In the genomic region with DNA sequence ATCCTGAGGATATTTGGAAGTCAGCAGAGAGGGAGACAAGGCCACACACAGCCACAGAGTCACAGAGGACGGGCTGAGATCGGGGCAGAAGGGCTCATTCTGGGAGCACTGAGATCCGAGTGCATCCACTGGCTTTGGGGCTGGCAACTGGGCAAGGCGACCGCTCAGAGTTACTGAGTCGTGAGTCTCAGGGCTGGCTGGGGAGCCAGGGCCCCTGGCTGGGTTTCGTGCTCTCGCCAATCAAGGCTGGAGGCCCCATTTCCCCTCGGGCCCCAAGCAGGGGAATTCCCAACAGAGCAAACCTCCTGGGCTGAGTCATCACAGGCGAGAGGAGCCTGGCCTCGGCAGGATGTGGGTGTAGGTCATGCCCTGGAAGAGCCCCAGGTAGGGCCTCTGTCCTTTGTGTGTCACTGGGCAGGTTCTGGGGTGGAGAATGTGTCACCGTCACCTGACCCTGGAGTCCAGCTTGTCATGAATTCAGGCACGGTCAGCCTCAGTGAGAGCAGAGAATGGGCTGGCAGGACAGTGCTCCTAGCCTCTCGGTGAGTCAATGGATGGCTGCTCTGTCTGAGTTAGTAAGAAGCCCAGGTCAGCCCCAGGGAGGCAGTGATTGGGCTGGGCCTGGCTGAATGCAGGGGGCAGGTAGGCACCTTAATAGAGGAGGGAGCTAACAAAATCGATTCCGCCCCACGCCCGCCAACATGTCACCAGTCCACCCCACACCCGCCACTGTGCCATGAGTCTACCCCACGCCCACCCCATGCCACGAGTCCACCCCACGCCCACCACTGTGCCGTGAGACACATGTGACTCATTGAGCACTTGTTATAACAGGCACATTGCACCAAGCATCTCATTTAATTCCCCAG, we compare ENCODE assay signal across 9 cellular contexts. TPM values are rescaled to one million over a fixed set of nuclear protein-coding genes. Genes with fewer than 3 reads are reported as not detected.
A peak's percentile ranks its signal among the peaks of the same experiment; 100 is the strongest.
DNase-seq lines count a peak whose midpoint lies in the region; ATAC-seq and TF ChIP-seq lines count a peak whose summit lies in the region.
"Had no signal": no experiment of that assay in that cellular context is flagged by ENCODE, and none has a peak within 500 bp of the region (broad histone marks: within the 10 kb centered on the region; RNA-seq: fewer than 3 reads in every experiment).

No MANE protein-coding gene starts in this region.

- H3K27ac Mint-ChIP-seq in CD4-positive, alpha-beta memory T cell, result peak overlapping the region; percentile 96 to 100 (median 99)

- no peaks in the 10 kb centered on the region for H3K27me3 Mint-ChIP-seq in CD4-positive, alpha-beta memory T cell

- peaks cover 80 to 100% (median 93%) of the 10 kb centered on the region in 4 donors for H3K4me1 Mint-ChIP-seq in CD4-positive, alpha-beta memory T cell

- no peaks in the 10 kb centered on the region for H3K9me3 ChIP-seq in CD4-positive, alpha-beta memory T cell (ENCODE audit: control insufficient read depth in 1 of 2, low read length in 2 of 2)

- peak overlapping the region; percentile 75 to 89 (median 82) for H3K4me3 Mint-ChIP-seq in CD4-positive, alpha-beta memory T cell

- no peaks in the 10 kb centered on the region for H3K36me3 ChIP-seq in CD4-positive, alpha-beta memory T cell (ENCODE audit: insufficient read depth, low read length)

- TF ChIP-seq CTCF in GM20000 (IDR thresholded peaks at IDR 0.05; ENCODE audit: extremely low read depth, missing control alignments), result no peak

- no peaks in the 10 kb centered on the region for H3K27me3 ChIP-seq in CD4-positive, alpha-beta memory T cell (ENCODE audit: insufficient read depth, low read length)

- H3K4me3 ChIP-seq in CD4-positive, alpha-beta memory T cell (ENCODE audit: low read length in 2 of 2), result peak overlapping the region; percentile 18 to 21

- peaks cover 100% of the 10 kb centered on the region for H3K4me1 ChIP-seq in CD4-positive, alpha-beta memory T cell (ENCODE audit: insufficient read depth, low read length)

- DNase-seq in CD4-positive, alpha-beta memory T cell, result peak; percentile 89 to 99 (median 91)
- DNase-seq in GM20000 (ENCODE audit: low spot score), result peak; percentile 85
- DNase-seq in T-helper 2 cell, result peak; percentile 65 to 99 (median 91)
- DNase-seq in astrocyte of the hippocampus (ENCODE audit: low read depth, low spot score), result peak; percentile 94
- DNase-seq in left kidney (ENCODE audit: low read depth, low spot score), result peak; percentile 63
- peak; percentile 70 for DNase-seq in stimulated activated CD8-positive, alpha-beta memory T cell treated with anti-CD3 and anti-CD28 coated beads, Interleukin-15, amount 100 ng/mL, for 24 hours (ENCODE audit: low read depth)
- DNase-seq in retina, result no peak

- H3K9me3 Mint-ChIP-seq in CD4-positive, alpha-beta memory T cell, result peaks cover 0 to 3% (median 0%) of the 10 kb centered on the region in 8 donors

- H3K27ac ChIP-seq in CD4-positive, alpha-beta memory T cell (ENCODE audit: low read depth, low read length), result peak overlapping the region; percentile 77

- H3K36me3 Mint-ChIP-seq in CD4-positive, alpha-beta memory T cell, result peaks cover 0 to 5% of the 10 kb centered on the region in 2 donors

- intact Hi-C loops in CD4-positive, alpha-beta memory T cell (cut with micrococcal nuclease), result loop anchor here (1.0 kb wide), 3 partner anchors 11 to 20 kb away; no protein-coding TSS in a partner anchor

- CTCF ChIA-PET in CD4-positive, alpha-beta memory T cell (lab: Charles Lee; ENCODE audit: partially characterized antibody), result interaction anchor here (1.3 to 39.2 kb wide), 3 partner anchors 8 to 42 kb away, joined by 3 to 1377 read pairs (median 1377); partner anchors contain the start of gene ASB2

- peak; percentile 63 for ATAC-seq in HG03571 (IDR thresholded peaks at IDR 0.05; ENCODE audit: unreplicated experiment)

- POLR2A ChIA-PET in CD4-positive, alpha-beta memory T cell (lab: Charles Lee; ENCODE audit: partially characterized antibody), result interaction anchor here (1.0 to 15.6 kb wide), 6 partner anchors 13 to 177 kb away, joined by 3 to 469 read pairs (median 5); partner anchors contain the start of gene ASB2

RNA-seq across cellular contexts. Expression of gene ASB2, which starts 16.9 kb away (rescaled TPM):
- 10 to 100 TPM; 27.3 to 29.7 TPM for total RNA-seq in CD4-positive, alpha-beta memory T cell
- polyA plus RNA-seq in CD4-positive, alpha-beta memory T cell, result 1 to 10 TPM in 1 of 2 donors, under 1 TPM in 1; 0.87 to 2.3 TPM

RNA-seq across cellular contexts. Expression of gene FAM181A, which starts 32.3 kb away (rescaled TPM):
- total RNA-seq in CD4-positive, alpha-beta memory T cell, result not detected
- not detected for polyA plus RNA-seq in CD4-positive, alpha-beta memory T cell
- total RNA-seq: T-helper 2 cell treated with Interferon-gamma antibody and Interleukin-4, amounts not matched to agents 100 ng/mL and 5 ng/mL, for 36 hours had no signal

RNA-seq across cellular contexts. Expression of gene CCDC197, which starts 37.6 kb away (rescaled TPM):
- not detected for total RNA-seq in CD4-positive, alpha-beta memory T cell
- polyA plus RNA-seq in CD4-positive, alpha-beta memory T cell, result not detected
- total RNA-seq: T-helper 2 cell treated with Interferon-gamma antibody and Interleukin-4, amounts not matched to agents 100 ng/mL and 5 ng/mL, for 36 hours had no signal
